Comparison of ENCODE assay signal across 25 cellular contexts in genomic region chr1:15654091-15654690, GRCh38.
"Had no signal": no experiment of that assay in that cellular context is flagged by ENCODE, and none has a peak within 500 bp of the region (broad histone marks: within the 10 kb centered on the region; RNA-seq: fewer than 3 reads in every experiment).

No MANE protein-coding gene starts in this region.

- H3K36me3 ChIP-seq: colonic mucosa had no signal

- H3K27ac ChIP-seq: ascending aorta, breast epithelium, cardiac muscle cell, colonic mucosa, epithelial cell of prostate, esophagus squamous epithelium had no signal

- H3K4me3 ChIP-seq: ascending aorta, breast epithelium, cardiac muscle cell, colonic mucosa, esophagus squamous epithelium had no signal

- H3K9me3 ChIP-seq: ascending aorta, breast epithelium, colonic mucosa, esophagus squamous epithelium had no signal

- H3K27me3 ChIP-seq: ascending aorta, breast epithelium, cardiac muscle cell, colonic mucosa, esophagus squamous epithelium had no signal

- DNase-seq: activated CD4-positive, alpha-beta memory T cell treated with anti-CD3 and anti-CD28 coated beads, Interleukin-2, amount 10 ng/mL, durations not matched to agents 7 days and 5 days; activated CD4-positive, alpha-beta T cell treated with anti-CD3 and anti-CD28 coated beads for 36 hours; activated CD4-positive, alpha-beta T cell treated with anti-CD3 and anti-CD28 coated beads, Interleukin-2, amount 10 ng/mL, durations not matched to agents 24 days and 14 days; activated CD4-positive, CD25-positive, alpha-beta regulatory T cell; activated CD4-positive, CD25-positive, alpha-beta regulatory T cell treated with anti-CD3 and anti-CD28 coated beads, Interleukin-2, amount 50 U/mL, for 72 hours; activated CD8-positive, alpha-beta memory T cell treated with anti-CD3 and anti-CD28 coated beads, Interleukin-2, amount 50 U/mL, for 48 hours; activated gamma-delta T cell; activated naive CD4-positive, alpha-beta T cell; activated naive CD4-positive, alpha-beta T cell treated with anti-CD3 and anti-CD28 coated beads, Interleukin-2, amount 10 ng/mL, durations not matched to agents 7 days and 5 days; activated naive CD8-positive, alpha-beta T cell treated with anti-CD3 and anti-CD28 coated beads, Interleukin-2, amount 10 ng/mL, durations not matched to agents 7 days and 5 days; activated T-cell treated with anti-CD3 and anti-CD28 coated beads for 4 hours; activated T-cell treated with anti-CD3 and anti-CD28 coated beads, Interleukin-2, amount 50 U/mL, for 24 hours; activated T-cell treated with anti-CD3 and anti-CD28 coated beads, Interleukin-2, amount 50 U/mL, for 72 hours; central memory CD4-positive, alpha-beta T cell; cerebellar nuclear complex; colonic mucosa; effector CD8-positive, alpha-beta T cell; esophagus squamous epithelium; foreskin melanocyte; T-helper 2 cell had no signal

- ATAC-seq: activated CD4-positive, alpha-beta T cell treated with anti-CD3 and anti-CD28 coated beads for 36 hours; activated naive CD4-positive, alpha-beta T cell treated with anti-CD3 and anti-CD28 coated beads, Interleukin-2, amount 50 U/mL, for 72 hours; activated T-cell treated with anti-CD3 and anti-CD28 coated beads, Interleukin-2, amount 50 U/mL, for 72 hours had no signal

- H3K4me1 ChIP-seq: ascending aorta, breast epithelium, colonic mucosa, esophagus squamous epithelium had no signal
